28 cellular contexts compared by ENCODE assay signal in genomic region chr9:137943655-137944054, GRCh38.
"Had no signal": no experiment of that assay in that cellular context is flagged by ENCODE, and none has a peak within 500 bp of the region (broad histone marks: within the 10 kb centered on the region; RNA-seq: fewer than 3 reads in every experiment).

No MANE protein-coding gene starts in this region.

- ATAC-seq: left colon; left lung; lower lobe of right lung; naive thymus-derived CD8-positive, alpha-beta T cell; pancreas; right cardiac atrium; sciatic nerve; stimulated activated effector memory CD8-positive, alpha-beta T cell treated with anti-CD3 and anti-CD28 coated beads, Interleukin-12 subunit alpha, Interleukin-12 subunit beta, amount 100 ng/mL, for 72 hours had no signal

- H3K27me3 Mint-ChIP-seq: type B pancreatic cell had no signal

- H3K4me1 ChIP-seq: left lung, lower lobe of right lung, pancreas, prostate gland, tibial nerve, uterus had no signal

- H3K36me3 ChIP-seq: left lung, lower lobe of right lung, pancreas, prostate gland, tibial nerve, uterus had no signal

- H3K4me3 ChIP-seq: left lung, lower lobe of right lung, pancreas, prostate gland, skin epidermis, tibial nerve, uterus had no signal

- H3K27ac ChIP-seq: left lung, lower lobe of right lung, pancreas, prostate gland, skin epidermis, tibial nerve, uterus had no signal

- H3K9me3 ChIP-seq: pancreas, prostate gland, uterus had no signal

- H3K4me3 Mint-ChIP-seq: immature natural killer cell; naive thymus-derived CD8-positive, alpha-beta T cell; nephron; neural crest cell; stimulated activated effector memory CD8-positive, alpha-beta T cell treated with anti-CD3 and anti-CD28 coated beads, Interleukin-12 subunit alpha, Interleukin-12 subunit beta, amount 100 ng/mL, for 72 hours; stimulated activated naive CD8-positive, alpha-beta T cell treated with anti-CD3 and anti-CD28 coated beads, Interleukin-15, Interleukin-2, amounts not matched to agents 100 ng/mL and 50 ng/mL, for 24 hours; type B pancreatic cell had no signal

- H3K4me1 Mint-ChIP-seq: immature natural killer cell; naive thymus-derived CD8-positive, alpha-beta T cell; nephron; neural crest cell; stimulated activated effector memory CD8-positive, alpha-beta T cell treated with anti-CD3 and anti-CD28 coated beads, Interleukin-12 subunit alpha, Interleukin-12 subunit beta, amount 100 ng/mL, for 72 hours had no signal

- H3K36me3 Mint-ChIP-seq: immature natural killer cell; stimulated activated effector memory CD8-positive, alpha-beta T cell treated with anti-CD3 and anti-CD28 coated beads, Interleukin-12 subunit alpha, Interleukin-12 subunit beta, amount 100 ng/mL, for 72 hours; type B pancreatic cell had no signal

- H3K27ac Mint-ChIP-seq: immature natural killer cell; nephron; stimulated activated effector memory CD8-positive, alpha-beta T cell treated with anti-CD3 and anti-CD28 coated beads, Interleukin-12 subunit alpha, Interleukin-12 subunit beta, amount 100 ng/mL, for 72 hours; stimulated activated naive CD8-positive, alpha-beta T cell treated with anti-CD3 and anti-CD28 coated beads, Interleukin-15, Interleukin-2, amounts not matched to agents 100 ng/mL and 50 ng/mL, for 24 hours; type B pancreatic cell had no signal

- DNase-seq: immature natural killer cell; kidney; left colon; left lung; lower lobe of right lung; mammary epithelial cell; mesenchymal stem cell; naive thymus-derived CD8-positive, alpha-beta T cell; nucleus accumbens; pancreas; posterior cingulate gyrus; retina; right cardiac atrium; stimulated activated CD4-positive, alpha-beta T cell treated with anti-CD3 and anti-CD28 coated beads, Interleukin-12 subunit alpha, Interleukin-12 subunit beta, amount 100 ng/mL, for 4 hours; stimulated activated CD4-positive, alpha-beta T cell treated with anti-CD3 and anti-CD28 coated beads, Interleukin-15, amount 100 ng/mL, for 24 hours; stimulated activated CD4-positive, alpha-beta T cell treated with anti-CD3 and anti-CD28 coated beads, Interleukin-2, amount 100 ng/mL, for 24 hours; stimulated activated CD4-positive, alpha-beta T cell treated with anti-CD3 and anti-CD28 coated beads, Interleukin-4, amount 100 ng/mL, for 1 hour; stimulated activated naive CD4-positive, alpha-beta T cell; uterus had no signal

- H3K27me3 ChIP-seq: left lung, pancreas, tibial nerve, uterus had no signal
